Comparison of ENCODE assay signal across 26 cellular contexts in the genomic region with DNA sequence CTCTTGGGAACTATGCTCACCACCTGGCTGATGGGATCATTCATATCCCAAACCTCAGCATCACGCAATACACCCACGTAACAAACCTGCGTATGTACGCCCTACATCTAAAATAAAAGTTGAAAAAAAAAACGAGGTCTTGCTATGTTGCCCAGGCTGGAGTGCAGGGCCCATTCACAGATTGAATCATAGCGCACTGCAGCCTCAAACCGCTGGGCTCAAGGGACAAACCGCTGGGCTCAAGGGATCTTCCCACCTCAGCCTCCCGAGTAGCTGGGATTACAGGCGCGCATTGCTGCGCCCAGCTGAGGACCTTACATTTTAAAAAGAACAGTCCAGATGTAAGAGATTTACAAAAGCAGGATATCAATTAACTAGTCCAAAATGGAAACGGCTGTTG. TPM values are rescaled to one million over a fixed set of nuclear protein-coding genes. Genes with fewer than 3 reads are reported as not detected.
"Had no signal": no experiment of that assay in that cellular context is flagged by ENCODE, and none has a peak within 500 bp of the region (broad histone marks: within the 10 kb centered on the region; RNA-seq: fewer than 3 reads in every experiment).

No MANE protein-coding gene starts in this region.

- ATAC-seq: heart right ventricle; left colon; left ventricle myocardium superior; lower lobe of right lung; natural killer cell; sciatic nerve; stimulated activated memory B cell treated with anti-CD40 and anti-IgM and Interleukin-4, amounts not matched to agents 10 μg/mL and 1 μg/mL and 100 μg/mL, for 72 hours had no signal

- H3K4me3 ChIP-seq: coronary artery, esophagus squamous epithelium, heart right ventricle, lower lobe of right lung, ovary, suprapubic skin, transverse colon, vagina had no signal

- H3K27ac ChIP-seq: coronary artery, esophagus squamous epithelium, heart right ventricle, lower lobe of right lung, ovary, suprapubic skin, transverse colon, vagina had no signal

- H3K36me3 ChIP-seq: esophagus squamous epithelium, heart right ventricle, lower lobe of right lung, ovary, suprapubic skin, transverse colon, vagina had no signal

- DNase-seq: dermis blood vessel endothelial cell; effector memory CD4-positive, alpha-beta T cell; erythroblast; esophagus squamous epithelium; foreskin melanocyte; glutamatergic neuron; heart right ventricle; hippocampal formation; kidney glomerular epithelial cell; left colon; left ventricle myocardium superior; lower lobe of right lung; natural killer cell; occipital lobe; retina; stimulated activated CD4-positive, alpha-beta T cell treated with anti-CD3 and anti-CD28 coated beads, Interleukin-4, amount 100 ng/mL, for 4 hours; transverse colon had no signal

- H3K27me3 ChIP-seq: esophagus squamous epithelium, ovary, suprapubic skin, transverse colon, vagina had no signal

- FAIRE-seq: endometrium, islet of Langerhans had no signal

- H3K4me1 ChIP-seq: esophagus squamous epithelium, lower lobe of right lung, suprapubic skin, transverse colon, vagina had no signal

- H3K9me3 ChIP-seq: esophagus squamous epithelium, heart right ventricle, lower lobe of right lung, ovary, suprapubic skin, transverse colon, vagina had no signal

RNA-seq across cellular contexts. Expression of a gene that starts 41.9 kb away (rescaled TPM):
- total RNA-seq: pulmonary artery endothelial cell had no signal
